ENCODE assay signal across 1 cellular context in the genomic region with DNA sequence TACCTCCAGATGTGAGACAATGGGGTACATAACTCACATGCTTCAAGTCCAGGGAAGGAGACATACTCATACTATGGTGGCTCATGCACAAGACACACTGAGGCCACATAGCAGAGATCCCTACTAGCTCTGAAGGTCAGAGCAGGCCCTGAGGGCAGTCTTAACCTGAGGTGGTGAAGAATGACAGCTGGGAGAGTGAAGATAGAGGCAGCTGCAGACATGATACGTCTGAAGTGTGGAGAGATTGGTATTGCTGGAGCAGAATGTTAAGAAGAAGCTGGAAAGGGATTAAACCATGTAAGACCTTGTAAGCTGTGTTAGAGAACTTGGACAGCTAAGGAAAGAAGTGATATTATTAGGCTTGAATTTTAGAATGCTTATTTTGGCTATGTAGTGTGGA.
A peak's percentile ranks its signal among the peaks of the same experiment; 100 is the strongest.
TF ChIP-seq lines count a peak whose summit lies in the region.

No MANE protein-coding gene starts in this region.

TF ChIP-seq in K562, 482 proteins besides CTCF, POLR2A, EP300 and RAD21 (continued from another document and continues in another):
- TF ChIP-seq, protein P1, sequence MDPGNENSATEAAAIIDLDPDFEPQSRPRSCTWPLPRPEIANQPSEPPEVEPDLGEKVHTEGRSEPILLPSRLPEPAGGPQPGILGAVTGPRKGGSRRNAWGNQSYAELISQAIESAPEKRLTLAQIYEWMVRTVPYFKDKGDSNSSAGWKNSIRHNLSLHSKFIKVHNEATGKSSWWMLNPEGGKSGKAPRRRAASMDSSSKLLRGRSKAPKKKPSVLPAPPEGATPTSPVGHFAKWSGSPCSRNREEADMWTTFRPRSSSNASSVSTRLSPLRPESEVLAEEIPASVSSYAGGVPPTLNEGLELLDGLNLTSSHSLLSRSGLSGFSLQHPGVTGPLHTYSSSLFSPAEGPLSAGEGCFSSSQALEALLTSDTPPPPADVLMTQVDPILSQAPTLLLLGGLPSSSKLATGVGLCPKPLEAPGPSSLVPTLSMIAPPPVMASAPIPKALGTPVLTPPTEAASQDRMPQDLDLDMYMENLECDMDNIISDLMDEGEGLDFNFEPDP (CRISPR knock-in tag; IDR thresholded peaks at IDR 0.05): no peak
- TF ChIP-seq ZBTB17 (CRISPR knock-in tag; IDR thresholded peaks at IDR 0.05): no peak
- peak; percentile 29; the same call in 1 of the 2 replicates for TF ChIP-seq SOX6 (IDR thresholded peaks at IDR 0.05)
- TF ChIP-seq ZNF175 (CRISPR knock-in tag; IDR thresholded peaks at IDR 0.05; ENCODE audit: low read depth): no peak
- TF ChIP-seq CXXC5 (CRISPR knock-in tag; IDR thresholded peaks at IDR 0.05): peak; percentile 50; the same call in 1 of the 2 replicates
- no peak for TF ChIP-seq ETV6 (IDR thresholded peaks at IDR 0.05; ENCODE audit: borderline replicate concordance in 1 of 2, low read depth in 2 of 2, low read length in 1 of 2)
- no peak for TF ChIP-seq ETV6 (CRISPR knock-in tag; IDR thresholded peaks at IDR 0.05; ENCODE audit: borderline replicate concordance)
- TF ChIP-seq NR4A1 (CRISPR knock-in tag; IDR thresholded peaks at IDR 0.05): no peak
- TF ChIP-seq NR4A1 (tag; IDR thresholded peaks at IDR 0.05): no peak
- TF ChIP-seq RBM17 (IDR thresholded peaks at IDR 0.05; ENCODE audit: borderline replicate concordance, low read depth, low read length): no peak
- no peak for TF ChIP-seq MCM5 (IDR thresholded peaks at IDR 0.05; ENCODE audit: low read depth)
- TF ChIP-seq PHTF2 (CRISPR knock-in tag; IDR thresholded peaks at IDR 0.05): no peak
- no peak for TF ChIP-seq ZNF41 (CRISPR knock-in tag; conservative IDR thresholded peaks at IDR 0.05)
- no peak for TF ChIP-seq ESRRB (CRISPR knock-in tag; IDR thresholded peaks at IDR 0.05; ENCODE audit: borderline replicate concordance)
- TF ChIP-seq CREBBP (IDR thresholded peaks at IDR 0.05; ENCODE audit: low read depth, low read length): no peak
- no peak for TF ChIP-seq CAMTA2 (CRISPR knock-in tag; conservative IDR thresholded peaks at IDR 0.05)
- no peak for TF ChIP-seq SIRT6 (IDR thresholded peaks at IDR 0.05; ENCODE audit: low read depth, low read length)
- peak; percentile 83 for TF ChIP-seq STAT5A (IDR thresholded peaks at IDR 0.05; ENCODE audit: borderline replicate concordance, low read length)
- TF ChIP-seq, protein P2, sequence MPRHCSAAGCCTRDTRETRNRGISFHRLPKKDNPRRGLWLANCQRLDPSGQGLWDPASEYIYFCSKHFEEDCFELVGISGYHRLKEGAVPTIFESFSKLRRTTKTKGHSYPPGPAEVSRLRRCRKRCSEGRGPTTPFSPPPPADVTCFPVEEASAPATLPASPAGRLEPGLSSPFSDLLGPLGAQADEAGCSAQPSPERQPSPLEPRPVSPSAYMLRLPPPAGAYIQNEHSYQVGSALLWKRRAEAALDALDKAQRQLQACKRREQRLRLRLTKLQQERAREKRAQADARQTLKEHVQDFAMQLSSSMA (CRISPR knock-in tag; IDR thresholded peaks at IDR 0.05): no peak
- no peak for TF ChIP-seq NCOA6 (IDR thresholded peaks at IDR 0.05)
- TF ChIP-seq, protein P3, sequence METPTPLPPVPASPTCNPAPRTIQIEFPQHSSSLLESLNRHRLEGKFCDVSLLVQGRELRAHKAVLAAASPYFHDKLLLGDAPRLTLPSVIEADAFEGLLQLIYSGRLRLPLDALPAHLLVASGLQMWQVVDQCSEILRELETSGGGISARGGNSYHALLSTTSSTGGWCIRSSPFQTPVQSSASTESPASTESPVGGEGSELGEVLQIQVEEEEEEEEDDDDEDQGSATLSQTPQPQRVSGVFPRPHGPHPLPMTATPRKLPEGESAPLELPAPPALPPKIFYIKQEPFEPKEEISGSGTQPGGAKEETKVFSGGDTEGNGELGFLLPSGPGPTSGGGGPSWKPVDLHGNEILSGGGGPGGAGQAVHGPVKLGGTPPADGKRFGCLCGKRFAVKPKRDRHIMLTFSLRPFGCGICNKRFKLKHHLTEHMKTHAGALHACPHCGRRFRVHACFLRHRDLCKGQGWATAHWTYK (CRISPR knock-in tag; IDR thresholded peaks at IDR 0.05): no peak
- no peak for TF ChIP-seq E4F1 (CRISPR knock-in tag; IDR thresholded peaks at IDR 0.05; ENCODE audit: borderline replicate concordance)
- TF ChIP-seq PML (IDR thresholded peaks at IDR 0.05; ENCODE audit: low read length): peak; percentile 81; the same call in 1 of the 2 replicates
- no peak for TF ChIP-seq IRF1 (CRISPR knock-in tag; IDR thresholded peaks at IDR 0.05; ENCODE audit: borderline replicate concordance)
- no peak for TF ChIP-seq MCM2 (IDR thresholded peaks at IDR 0.05; ENCODE audit: low read depth)
- no peak for TF ChIP-seq ZNF280A (IDR thresholded peaks at IDR 0.05; ENCODE audit: low read depth, partially characterized antibody)
- TF ChIP-seq HDGF (IDR thresholded peaks at IDR 0.05): 0 out of 2 replicates have a peak, but pooled peaks have one; percentile 30
- TF ChIP-seq CUX1 (CRISPR knock-in tag; IDR thresholded peaks at IDR 0.05): no peak
- TF ChIP-seq RNF219 (CRISPR knock-in tag; IDR thresholded peaks at IDR 0.05): no peak
- TF ChIP-seq, protein P4, sequence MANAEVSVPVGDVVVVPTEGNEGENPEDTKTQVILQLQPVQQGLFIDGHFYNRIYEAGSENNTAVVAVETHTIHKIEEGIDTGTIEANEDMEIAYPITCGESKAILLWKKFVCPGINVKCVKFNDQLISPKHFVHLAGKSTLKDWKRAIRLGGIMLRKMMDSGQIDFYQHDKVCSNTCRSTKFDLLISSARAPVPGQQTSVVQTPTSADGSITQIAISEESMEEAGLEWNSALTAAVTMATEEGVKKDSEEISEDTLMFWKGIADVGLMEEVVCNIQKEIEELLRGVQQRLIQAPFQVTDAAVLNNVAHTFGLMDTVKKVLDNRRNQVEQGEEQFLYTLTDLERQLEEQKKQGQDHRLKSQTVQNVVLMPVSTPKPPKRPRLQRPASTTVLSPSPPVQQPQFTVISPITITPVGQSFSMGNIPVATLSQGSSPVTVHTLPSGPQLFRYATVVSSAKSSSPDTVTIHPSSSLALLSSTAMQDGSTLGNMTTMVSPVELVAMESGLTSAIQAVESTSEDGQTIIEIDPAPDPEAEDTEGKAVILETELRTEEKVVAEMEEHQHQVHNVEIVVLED (CRISPR knock-in tag; IDR thresholded peaks at IDR 0.05): no peak
- no peak for TF ChIP-seq KLF10 (CRISPR knock-in tag; IDR thresholded peaks at IDR 0.05)
- no peak for TF ChIP-seq NFYB (IDR thresholded peaks at IDR 0.05; ENCODE audit: extremely low read depth, insufficient read length)
- no peak for TF ChIP-seq NR2F6 (CRISPR knock-in tag; IDR thresholded peaks at IDR 0.05)
- TF ChIP-seq MCM3 (IDR thresholded peaks at IDR 0.05): no peak
- no peak for TF ChIP-seq ZNF561 (CRISPR knock-in tag; conservative IDR thresholded peaks at IDR 0.05)
- TF ChIP-seq HCFC1 (IDR thresholded peaks at IDR 0.05; ENCODE audit: low read depth, low read length): no peak
- TF ChIP-seq VEZF1 (CRISPR knock-in tag; IDR thresholded peaks at IDR 0.05): no peak
